ENCODE assay signal across 1 cellular context in the genomic region with DNA sequence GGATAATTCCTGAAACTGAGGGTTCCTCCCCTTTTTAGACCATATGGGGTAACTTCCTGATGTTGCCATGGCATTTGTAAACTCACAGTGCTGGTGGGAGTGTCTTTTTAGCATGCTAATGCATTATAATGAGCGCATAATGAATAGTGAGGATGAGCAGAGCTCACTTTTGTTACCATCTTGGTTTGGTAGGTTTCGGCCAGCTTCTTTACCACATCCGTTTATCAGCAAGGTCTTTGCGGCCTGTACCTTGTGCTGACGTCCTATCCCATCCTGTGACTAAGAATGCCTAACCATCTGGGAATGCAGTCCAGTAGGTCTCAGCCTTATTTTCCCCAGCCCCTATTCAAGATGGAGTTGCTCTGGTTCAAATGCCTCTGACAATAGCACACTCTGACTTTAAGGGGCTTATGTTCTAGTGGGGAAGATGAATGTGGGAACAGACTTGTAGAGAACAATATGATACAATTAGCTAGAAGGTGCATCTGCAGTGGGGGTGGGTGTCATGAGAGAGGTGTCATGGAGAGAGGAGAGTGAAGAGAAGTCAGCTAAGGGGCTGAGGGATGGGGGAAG.
TF ChIP-seq lines count a peak whose summit lies in the region.

No MANE protein-coding gene starts in this region.

TF ChIP-seq in HepG2, 621 proteins besides CTCF, POLR2A, EP300 and RAD21:
- TF ChIP-seq, protein P1, sequence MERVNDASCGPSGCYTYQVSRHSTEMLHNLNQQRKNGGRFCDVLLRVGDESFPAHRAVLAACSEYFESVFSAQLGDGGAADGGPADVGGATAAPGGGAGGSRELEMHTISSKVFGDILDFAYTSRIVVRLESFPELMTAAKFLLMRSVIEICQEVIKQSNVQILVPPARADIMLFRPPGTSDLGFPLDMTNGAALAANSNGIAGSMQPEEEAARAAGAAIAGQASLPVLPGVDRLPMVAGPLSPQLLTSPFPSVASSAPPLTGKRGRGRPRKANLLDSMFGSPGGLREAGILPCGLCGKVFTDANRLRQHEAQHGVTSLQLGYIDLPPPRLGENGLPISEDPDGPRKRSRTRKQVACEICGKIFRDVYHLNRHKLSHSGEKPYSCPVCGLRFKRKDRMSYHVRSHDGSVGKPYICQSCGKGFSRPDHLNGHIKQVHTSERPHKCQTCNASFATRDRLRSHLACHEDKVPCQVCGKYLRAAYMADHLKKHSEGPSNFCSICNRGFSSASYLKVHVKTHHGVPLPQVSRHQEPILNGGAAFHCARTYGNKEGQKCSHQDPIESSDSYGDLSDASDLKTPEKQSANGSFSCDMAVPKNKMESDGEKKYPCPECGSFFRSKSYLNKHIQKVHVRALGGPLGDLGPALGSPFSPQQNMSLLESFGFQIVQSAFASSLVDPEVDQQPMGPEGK (CRISPR knock-in tag; IDR thresholded peaks at IDR 0.05), result no peak
- TF ChIP-seq ZNF232 (CRISPR knock-in tag; IDR thresholded peaks at IDR 0.05; ENCODE audit: borderline replicate concordance) (no peak), ZNF253 (CRISPR knock-in tag; IDR thresholded peaks at IDR 0.05; ENCODE audit: borderline replicate concordance) (no peak), ZFAT (CRISPR knock-in tag; conservative IDR thresholded peaks at IDR 0.05) (no peak), ZNF672 (CRISPR knock-in tag; IDR thresholded peaks at IDR 0.05) (no peak), RBM22 (optimal IDR thresholded peaks at IDR 0.05; ENCODE audit: low read length) (no peak), NPAS2 (CRISPR knock-in tag; IDR thresholded peaks at IDR 0.05; ENCODE audit: borderline replicate concordance) (no peak), ZNF766 (CRISPR knock-in tag; IDR thresholded peaks at IDR 0.05; ENCODE audit: borderline replicate concordance) (no peak), KMT2A (CRISPR knock-in tag; IDR thresholded peaks at IDR 0.05) (no peak), YEATS2 (CRISPR knock-in tag; IDR thresholded peaks at IDR 0.05; ENCODE audit: borderline replicate concordance) (no peak)
